8 cellular contexts compared by ENCODE assay signal in the genomic region with DNA sequence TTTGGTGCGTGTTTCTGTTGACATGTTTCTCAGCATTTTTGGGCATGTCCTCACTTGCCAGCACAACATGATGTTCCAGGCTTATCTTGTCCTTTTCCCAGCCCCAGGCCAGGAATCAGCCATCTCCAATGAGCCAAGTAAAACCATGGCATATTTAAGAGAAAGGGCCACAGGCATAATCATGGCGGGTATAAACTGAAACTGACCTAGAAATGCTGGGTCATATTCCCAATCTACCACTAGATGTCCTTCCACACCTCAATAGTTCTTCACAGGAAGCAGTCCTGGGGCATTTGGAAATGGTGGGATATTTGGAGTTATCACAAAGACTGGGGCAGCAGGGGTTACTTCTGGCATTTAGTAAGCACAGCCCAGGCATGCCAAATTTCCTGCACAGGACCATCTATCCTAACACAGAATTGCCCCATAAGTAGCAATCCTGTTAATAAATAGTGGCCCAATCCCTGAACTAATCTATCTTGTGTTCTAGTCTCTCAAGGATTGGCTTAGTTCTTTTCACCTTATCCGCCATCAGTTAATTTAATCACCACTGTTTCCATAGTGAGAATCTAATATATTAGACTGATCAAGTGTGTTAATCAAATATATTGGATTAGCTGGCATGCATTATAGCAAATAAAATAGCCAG.
DNase-seq lines count a peak whose midpoint lies in the region; ATAC-seq and TF ChIP-seq lines count a peak whose summit lies in the region.

No MANE protein-coding gene starts in this region.

- intact Hi-C loops in OCI-LY7 (cut with micrococcal nuclease; ENCODE audit: unreplicated experiment) (no loop called here), prostate gland (cut with DNase I) (no loop called here)

- no peaks in the 10 kb centered on the region for H4K20me1 ChIP-seq in DND-41 (ENCODE audit: insufficient read depth, low read length)
- H4K20me1 ChIP-seq in OCI-LY7 (ENCODE audit: insufficient read depth, low read length): no peaks in the 10 kb centered on the region

- ATAC-seq in DND-41 (ENCODE audit: insufficient read depth, low read depth) (no peak), HG02798 (IDR thresholded peaks at IDR 0.05; ENCODE audit: poor library complexity, unreplicated experiment) (peak; percentile 32), esophagus mucosa (peak; percentile 42), GM18517 (IDR thresholded peaks at IDR 0.05; ENCODE audit: unreplicated experiment) (no peak)

- H3K4me3 ChIP-seq in DND-41 (ENCODE audit: low read depth in 1 of 2, low read length in 2 of 2): no peak overlapping the region
- no peak overlapping the region for H3K4me3 ChIP-seq in OCI-LY7 (ENCODE audit: low read depth, low read length, poor library complexity, severe bottlenecking)
- no peak overlapping the region for H3K4me3 ChIP-seq in prostate gland

- TF ChIP-seq POLR2A in prostate gland (IDR thresholded peaks at IDR 0.05): no peak

- peak; percentile 55 for TF ChIP-seq CTCF in DND-41 (IDR thresholded peaks at IDR 0.05; ENCODE audit: borderline replicate concordance, extremely low read depth, low read length, poor library complexity, severe bottlenecking)
- peak; percentile 70 for TF ChIP-seq CTCF in OCI-LY7 (conservative IDR thresholded peaks at IDR 0.05; ENCODE audit: low read length)
- peak in 3 of 4 experiments; percentile 20 to 33 (median 30) for TF ChIP-seq CTCF in prostate gland (IDR thresholded peaks at IDR 0.05)

- no peaks in the 10 kb centered on the region for H3K27me3 ChIP-seq in DND-41 (ENCODE audit: insufficient read depth, low read length, poor library complexity)
- no peaks in the 10 kb centered on the region for H3K27me3 ChIP-seq in prostate gland (replicated peaks; ENCODE audit: insufficient read depth)

- H2AFZ ChIP-seq in DND-41 (ENCODE audit: low read depth, low read length): no peak overlapping the region
- no peak overlapping the region for H2AFZ ChIP-seq in OCI-LY7 (ENCODE audit: low read length)

- CTCF ChIA-PET in OCI-LY7 (lab: Charles Lee; ENCODE audit: unreplicated experiment): no interaction called here

- BruUV-seq in OCI-LY7 (replicated peaks; lab: Mats Ljungman, UMichigan): no TSS peak

- H3K79me2 ChIP-seq in DND-41 (ENCODE audit: insufficient read depth, low read length) (no peaks in the 10 kb centered on the region), OCI-LY7 (ENCODE audit: insufficient read depth, low read depth, low read length) (no peaks in the 10 kb centered on the region)

- H3K4me1 ChIP-seq in DND-41 (ENCODE audit: insufficient read depth, low read length) (no peaks in the 10 kb centered on the region), OCI-LY7 (ENCODE audit: insufficient read depth, low read length, poor library complexity, severe bottlenecking) (no peaks in the 10 kb centered on the region), prostate gland (replicated peaks) (no peaks in the 10 kb centered on the region)

- WGBS in prostate gland: 79% methylated on average over 3 of the region's 3 CpGs

- H3K9me3 ChIP-seq in DND-41 (ENCODE audit: insufficient read depth, low read length, severe bottlenecking) (no peaks in the 10 kb centered on the region), OCI-LY7 (ENCODE audit: low read length) (no peaks in the 10 kb centered on the region), prostate gland (no peaks in the 10 kb centered on the region)

- DNase-seq in DND-41 (no peak), OCI-LY7 (ENCODE audit: low spot score) (peak; percentile 5), prostate gland (ENCODE audit: low spot score) (no peak), germinal center (ENCODE audit: low spot score) (no peak)
- no peak for DNase-seq in activated effector memory CD4-positive, alpha-beta T cell treated with anti-CD3 and anti-CD28 coated beads, Interleukin-2, amount 50 U/mL, for 16 hours

- no peaks in the 10 kb centered on the region for H3K9me2 ChIP-seq in OCI-LY7 (ENCODE audit: insufficient read depth, low read length)

- H3K36me3 ChIP-seq in DND-41 (ENCODE audit: insufficient read depth, low read length) (no peaks in the 10 kb centered on the region), OCI-LY7 (ENCODE audit: insufficient read depth, low read length) (no peaks in the 10 kb centered on the region), prostate gland (no peaks in the 10 kb centered on the region)

- H3K27ac ChIP-seq in DND-41 (ENCODE audit: low read length): no peak overlapping the region
- no peak overlapping the region for H3K27ac ChIP-seq in OCI-LY7 (ENCODE audit: low read depth, low read length, poor library complexity, severe bottlenecking)
- no peak overlapping the region for H3K27ac ChIP-seq in prostate gland

- H3K9ac ChIP-seq in DND-41 (ENCODE audit: low read depth, low read length): no peak overlapping the region

- H3K4me2 ChIP-seq in DND-41 (ENCODE audit: insufficient read depth, low read length): no peak overlapping the region
- H3K4me2 ChIP-seq in OCI-LY7 (ENCODE audit: low read length): no peak overlapping the region

- POLR2A ChIA-PET in OCI-LY7 (lab: Charles Lee): no interaction called here

Comparison
In these comparisons a context has a peak if more than half of its experiments do, and no peak if none do; other contexts are left out.
1. ATAC-seq: peak in HG02798 (single experiment) and esophagus mucosa (single experiment); none in DND-41 (single experiment) and GM18517 (single experiment).
2. Peak in every context shown above with its lines, with median percentiles within 50 percentile points of each other: CTCF ChIP-seq.